ENCODE assay signal across 18 cellular contexts in genomic region chr11:1301220-1302000, GRCh38. TPM values are rescaled to one million over a fixed set of nuclear protein-coding genes. Genes with fewer than 3 reads are reported as not detected.
A peak's percentile ranks its signal among the peaks of the same experiment; 100 is the strongest.
DNase-seq lines count a peak whose midpoint lies in the region; ATAC-seq and TF ChIP-seq lines count a peak whose summit lies in the region.
"Had no signal": no experiment of that assay in that cellular context is flagged by ENCODE, and none has a peak within 500 bp of the region (broad histone marks: within the 10 kb centered on the region; RNA-seq: fewer than 3 reads in every experiment).

No MANE protein-coding gene starts in this region.

- peaks cover 11% of the 10 kb centered on the region for H3K4me1 Mint-ChIP-seq in endodermal cell
- H3K4me1 Mint-ChIP-seq in osteocyte (ENCODE audit: unreplicated experiment): peaks cover 41% of the 10 kb centered on the region

- H3K9me3 ChIP-seq in endodermal cell (ENCODE audit: control insufficient read depth, low read length): no peaks in the 10 kb centered on the region
- H3K9me3 ChIP-seq: upper lobe of right lung had no signal

- H3K36me3 ChIP-seq in endodermal cell (ENCODE audit: control insufficient read depth, insufficient read depth, low read length): no peaks in the 10 kb centered on the region

- ATAC-seq in HG02678 (IDR thresholded peaks at IDR 0.05; ENCODE audit: unreplicated experiment): no peak
- no peak for ATAC-seq in GM21576 (IDR thresholded peaks at IDR 0.05; ENCODE audit: unreplicated experiment)
- ATAC-seq: K562, upper lobe of right lung had no signal

- H3K36me3 Mint-ChIP-seq in endodermal cell (ENCODE audit: low read depth) (peaks cover 11% of the 10 kb centered on the region), osteocyte (ENCODE audit: unreplicated experiment) (no peaks in the 10 kb centered on the region)

- 92 to 95% methylated on average over 15 to 22 of the region's 22 CpGs for WGBS in endodermal cell (ENCODE audit: insufficient coverage in 1 of 2, insufficient read length in 1 of 2), 2 experiments

- peak; percentile 50 for DNase-seq in activated effector memory CD4-positive, alpha-beta T cell treated with anti-CD3 and anti-CD28 coated beads, Interleukin-2, amount 50 U/mL, for 16 hours
- no peak for DNase-seq in activated effector memory CD4-positive, alpha-beta T cell treated with Interleukin-2 at 50 U/mL for 16 hours
- DNase-seq in endodermal cell: peak; percentile 30
- DNase-seq in osteocyte (ENCODE audit: extremely low spot score, unreplicated experiment): peak; percentile 38
- DNase-seq in kidney glomerular epithelial cell (lab: John Stamatoyannopoulos, UW): no peak
- DNase-seq in HCEC 1CT: no peak
- DNase-seq: activated naive CD4-positive, alpha-beta T cell; DND-41; NCI-H1048; nucleus accumbens; stimulated activated CD4-positive, alpha-beta T cell treated with anti-CD3 and anti-CD28 coated beads, Interleukin-4, amount 100 ng/mL, for 24 hours; stimulated activated CD8-positive, alpha-beta memory T cell treated with anti-CD3 and anti-CD28 coated beads, Interleukin-4, amount 100 ng/mL, for 48 hours; upper lobe of right lung had no signal

- H3K27me3 Mint-ChIP-seq in endodermal cell (ENCODE audit: insufficient read depth) (no peaks in the 10 kb centered on the region), osteocyte (ENCODE audit: unreplicated experiment) (no peaks in the 10 kb centered on the region)
- H3K27me3 Mint-ChIP-seq: CD4-positive, alpha-beta T cell had no signal

- H3K9ac ChIP-seq in endodermal cell (ENCODE audit: extremely low read depth, low read length, poor library complexity, severe bottlenecking): no peak overlapping the region

- no peaks in the 10 kb centered on the region for H3K27me3 ChIP-seq in endodermal cell (ENCODE audit: control insufficient read depth, insufficient read depth, low read length, poor library complexity, severe bottlenecking)
- H3K27me3 ChIP-seq: upper lobe of right lung had no signal

- H3K4me3 ChIP-seq in endodermal cell (ENCODE audit: low read length): no peak overlapping the region
- H3K4me3 ChIP-seq: K562, upper lobe of right lung had no signal

- H3K9me3 Mint-ChIP-seq in endodermal cell (no peaks in the 10 kb centered on the region), osteocyte (ENCODE audit: unreplicated experiment) (no peaks in the 10 kb centered on the region)
- H3K9me3 Mint-ChIP-seq: CD4-positive, alpha-beta T cell had no signal

- no peak for TF ChIP-seq CTCF in endodermal cell (conservative IDR thresholded peaks at IDR 0.05)
- no peak for TF ChIP-seq CTCF in osteocyte (IDR thresholded peaks at IDR 0.05)

- H3K4me3 Mint-ChIP-seq in endodermal cell (no peak overlapping the region), osteocyte (ENCODE audit: unreplicated experiment) (no peak overlapping the region)
- H3K4me3 Mint-ChIP-seq: CD4-positive, alpha-beta T cell had no signal

- H3K4me1 ChIP-seq in endodermal cell (ENCODE audit: control insufficient read depth, insufficient read depth, low read length): no peaks in the 10 kb centered on the region

- no peak overlapping the region for H3K27ac ChIP-seq in endodermal cell (ENCODE audit: low read depth, low read length)
- H3K27ac ChIP-seq: HL-60, upper lobe of right lung had no signal

- peak overlapping the region; percentile 46 for H3K27ac Mint-ChIP-seq in endodermal cell
- no peak overlapping the region for H3K27ac Mint-ChIP-seq in osteocyte (ENCODE audit: unreplicated experiment)
- H3K27ac Mint-ChIP-seq: CD4-positive, alpha-beta T cell had no signal

RNA-seq across cellular contexts. Expression of gene TOLLIP, which starts 8.0 kb away (rescaled TPM):
- total RNA-seq in endodermal cell: 10 to 100 TPM; 34.3 to 37.4 TPM
- polyA plus RNA-seq in endodermal cell (2013, experiment 1 of 2): 21.1 TPM
- 19.8 TPM for polyA plus RNA-seq in endodermal cell (2013, experiment 2 of 2)
- 63.2 and 71.6 TPM in 2 replicates for total RNA-seq in osteocyte

Comparison
In these comparisons a context has a peak if more than half of its experiments do, and no peak if none do; other contexts are left out.
1. DNase-seq: peak in activated effector memory CD4-positive, alpha-beta T cell treated with anti-CD3 and anti-CD28 coated beads, Interleukin-2, amount 50 U/mL, for 16 hours (single experiment), endodermal cell (single experiment) and osteocyte (single experiment); none in activated effector memory CD4-positive, alpha-beta T cell treated with Interleukin-2 at 50 U/mL for 16 hours (single experiment), kidney glomerular epithelial cell (single experiment) and HCEC 1CT (single experiment).